Comparison of ENCODE assay signal across 9 cellular contexts in genomic region chr19:57406516-57407123, GRCh38. TPM values are rescaled to one million over a fixed set of nuclear protein-coding genes. Genes with fewer than 3 reads are reported as not detected.
A peak's percentile ranks its signal among the peaks of the same experiment; 100 is the strongest.
DNase-seq lines count a peak whose midpoint lies in the region; ATAC-seq and TF ChIP-seq lines count a peak whose summit lies in the region.
"Had no signal": no experiment of that assay in that cellular context is flagged by ENCODE, and none has a peak within 500 bp of the region (broad histone marks: within the 10 kb centered on the region; RNA-seq: fewer than 3 reads in every experiment).

No MANE protein-coding gene starts in this region.

- DNase-seq in NCI-H2196 (lab: John Stamatoyannopoulos, UW; ENCODE audit: unreplicated experiment) (peak; percentile 11), NCI-H2196 treated with DMSO at 0.1 percent for 48 hours (lab: John Stamatoyannopoulos, UW; ENCODE audit: unreplicated experiment) (no peak), NCI-H2227 (lab: John Stamatoyannopoulos, UW; ENCODE audit: unreplicated experiment) (peak; percentile 76), cerebellar cortex (ENCODE audit: low spot score) (peak; percentile 44), left lung (peak; percentile 75 to 83), NCI-H446 treated with DMSO at 0.1 percent for 48 hours (lab: John Stamatoyannopoulos, UW) (no peak)
- peak; percentile 81 for DNase-seq in activated CD4-positive, alpha-beta T cell treated with anti-CD3 and anti-CD28 coated beads for 48 hours
- peak; percentile 43 to 52 for DNase-seq in stimulated activated CD8-positive, alpha-beta memory T cell treated with anti-CD3 and anti-CD28 coated beads, Interleukin-15, amount 100 ng/mL, for 48 hours (ENCODE audit: low read depth in 2 of 2)

- peaks cover under 1 to 11% of the 10 kb centered on the region in 2 donors for H3K4me1 ChIP-seq in left lung

- ATAC-seq in left lung: peak; percentile 89

- H3K9me3 ChIP-seq in left lung: peaks cover 0 to 12% of the 10 kb centered on the region in 2 donors

- H3K27me3 ChIP-seq in left lung: no peaks in the 10 kb centered on the region
- H3K27me3 ChIP-seq: BLaER1 had no signal

- no peak overlapping the region for H3K4me3 ChIP-seq in left lung
- H3K4me3 ChIP-seq: BLaER1 had no signal

- H3K27ac ChIP-seq in left lung: no peak overlapping the region
- H3K27ac ChIP-seq: BLaER1 had no signal

- peak; percentile 59 to 69 for TF ChIP-seq CTCF in left lung (IDR thresholded peaks at IDR 0.05)

- intact Hi-C loops in left lung (cut with DNase I): no loop called here

- no peaks in the 10 kb centered on the region for H3K36me3 ChIP-seq in left lung

RNA-seq across cellular contexts. Expression of gene ZNF17, which starts 4.3 kb away (rescaled TPM):
- total RNA-seq in left lung: 1 to 10 TPM; 8.9 to 9.3 TPM

RNA-seq across cellular contexts. Expression of gene ZNF548, which starts 17.0 kb away (rescaled TPM):
- 10 to 100 TPM; 13.8 to 17.1 TPM for total RNA-seq in left lung

RNA-seq across cellular contexts. Expression of gene ZNF749, which starts 28.5 kb away (rescaled TPM):
- total RNA-seq in left lung: 10 to 100 TPM; 10.3 to 12.2 TPM

RNA-seq across cellular contexts. Expression of gene TRAPPC2B, which starts 43.3 kb away (rescaled TPM):
- total RNA-seq in left lung: 1 to 10 TPM; 8.2 to 8.4 TPM

RNA-seq across cellular contexts. Expression of gene ZNF547, which starts 43.3 kb away (rescaled TPM):
- total RNA-seq in left lung: 1 to 10 TPM; 2.3 to 3.0 TPM

Comparison
In these comparisons a context has a peak if more than half of its experiments do, and no peak if none do; other contexts are left out.
1. DNase-seq: peak in NCI-H2196 (single experiment), NCI-H2227 (single experiment), activated CD4-positive, alpha-beta T cell treated with anti-CD3 and anti-CD28 coated beads for 48 hours (single experiment), cerebellar cortex (single experiment), left lung (2 of 2) and stimulated activated CD8-positive, alpha-beta memory T cell treated with anti-CD3 and anti-CD28 coated beads, Interleukin-15, amount 100 ng/mL, for 48 hours (2 of 2); none in NCI-H2196 treated with DMSO at 0.1 percent for 48 hours (single experiment) and NCI-H446 treated with DMSO at 0.1 percent for 48 hours (single experiment).